ENCODE assay signal across 23 cellular contexts in genomic region chr16:12453832-12454231, GRCh38.
DNase-seq lines count a peak whose midpoint lies in the region; ATAC-seq, FAIRE-seq and TF ChIP-seq lines count a peak whose summit lies in the region.
"Had no signal": no experiment of that assay in that cellular context is flagged by ENCODE, and none has a peak within 500 bp of the region (broad histone marks: within the 10 kb centered on the region; RNA-seq: fewer than 3 reads in every experiment).

No MANE protein-coding gene starts in this region.

- H3K4me2 ChIP-seq in K562 (ENCODE audit: insufficient read depth, low read length) (no peak overlapping the region), endothelial cell of umbilical vein (ENCODE audit: insufficient read depth, low read length) (no peak overlapping the region), trophoblast cell (ENCODE audit: low read length) (no peak overlapping the region)

- POLR2A ChIA-PET in K562 (lab: Yijun Ruan, JAX) (no interaction called here), endothelial cell of umbilical vein (lab: Charles Lee) (no interaction called here)

- no peaks in the 10 kb centered on the region for H3K4me1 ChIP-seq in K562 (replicated peaks in 1 of 2; ENCODE audit: control insufficient read depth in 2 of 2, insufficient read depth in 2 of 2, low read length in 2 of 2)
- no peaks in the 10 kb centered on the region for H3K4me1 ChIP-seq in endothelial cell of umbilical vein (ENCODE audit: control insufficient read depth, extremely low read depth, insufficient read depth, low read length)
- H3K4me1 ChIP-seq in trophoblast cell (ENCODE audit: control insufficient read depth in 1 of 2, insufficient read depth in 2 of 2, low read length in 2 of 2) = peaks cover 0 to 1% of the 10 kb centered on the region in 2 experiments
- H3K4me1 ChIP-seq in mucosa of descending colon (ENCODE audit: low read depth) = no peaks in the 10 kb centered on the region
- H3K4me1 ChIP-seq: Caco-2 had no signal

- no peak for TF ChIP-seq POLR2A in K562 (conservative IDR thresholded peaks at IDR 0.05)
- TF ChIP-seq POLR2A in endothelial cell of umbilical vein (IDR thresholded peaks at IDR 0.05; ENCODE audit: low read depth, low read length) = no peak

- BruUV-seq in K562 (replicated peaks; lab: Mats Ljungman, UMichigan) (no TSS peak), endothelial cell of umbilical vein (replicated peaks; lab: Mats Ljungman, UMichigan) (no TSS peak)

- no peak overlapping the region for H4K8ac ChIP-seq in trophoblast cell (ENCODE audit: low read depth, low read length)

- H3K27ac ChIP-seq in K562 (ENCODE audit: extremely low read depth, low read depth, low read length) (no peak overlapping the region), endothelial cell of umbilical vein (ENCODE audit: insufficient read depth, low read depth, low read length) (no peak overlapping the region), trophoblast cell (ENCODE audit: low read depth, low read length) (no peak overlapping the region)
- H3K27ac ChIP-seq: BLaER1 treated with 17β-estradiol and CSF1 and Interleukin-3, amounts not matched to agents 10 nM and 100 nM; C4-2B had no signal

- no peak overlapping the region for H3K23ac ChIP-seq in trophoblast cell (ENCODE audit: low read length)

- H3K9me3 ChIP-seq in K562 (replicated peaks; ENCODE audit: control insufficient read depth, insufficient read depth, low read depth, low read length) (no peaks in the 10 kb centered on the region), endothelial cell of umbilical vein (replicated peaks; ENCODE audit: control insufficient read depth, insufficient read depth, low read length) (no peaks in the 10 kb centered on the region), trophoblast cell (ENCODE audit: insufficient read depth, low read depth, low read length) (peaks cover 3% of the 10 kb centered on the region), mucosa of descending colon (no peaks in the 10 kb centered on the region)
- H3K9me3 ChIP-seq: Caco-2 had no signal

- FAIRE-seq in K562 (lab: Jason Lieb, UNC) (no peak), endothelial cell of umbilical vein (lab: Jason Lieb, UNC) (no peak)
- FAIRE-seq: A204.1, D721Med, G401.6, GM12891, GM19239 had no signal

- H3K18ac ChIP-seq in trophoblast cell (ENCODE audit: low read length) = no peak overlapping the region

- H3K4me3 ChIP-seq in K562 = no peak overlapping the region
- H3K4me3 ChIP-seq in endothelial cell of umbilical vein (replicated peaks in 1 of 3; ENCODE audit: insufficient read depth in 1 of 3, low read depth in 1 of 3, low read length in 3 of 3) = no peak overlapping the region
- no peak overlapping the region for H3K4me3 ChIP-seq in trophoblast cell (ENCODE audit: low read depth, low read length)
- H3K4me3 ChIP-seq in mucosa of descending colon = no peak overlapping the region
- H3K4me3 ChIP-seq: BLaER1 treated with 17β-estradiol and CSF1 and Interleukin-3, amounts not matched to agents 10 nM and 100 nM had no signal

- H2AFZ ChIP-seq in K562 (ENCODE audit: low read depth, low read length) (no peak overlapping the region), endothelial cell of umbilical vein (ENCODE audit: low read depth, low read length) (no peak overlapping the region), trophoblast cell (ENCODE audit: insufficient read depth, low read length, poor library complexity) (no peak overlapping the region)

- TF ChIP-seq CTCF in K562 (IDR thresholded peaks at IDR 0.05 in 2 of 3, conservative IDR thresholded peaks at IDR 0.05 in 1 of 3; ENCODE audit: insufficient read depth in 2 of 3, low read depth in 1 of 3, low read length in 3 of 3) = no peak
- TF ChIP-seq CTCF in endothelial cell of umbilical vein (IDR thresholded peaks at IDR 0.05; ENCODE audit: extremely low read depth in 1 of 2, insufficient read depth in 1 of 2, low read depth in 1 of 2, low read length in 2 of 2) = no peak
- TF ChIP-seq CTCF in mucosa of descending colon (IDR thresholded peaks at IDR 0.05) = no peak

- no peak overlapping the region for H4K12ac ChIP-seq in trophoblast cell (ENCODE audit: low read depth, low read length)

- ATAC-seq in K562 = no peak
- ATAC-seq in HG03045 (IDR thresholded peaks at IDR 0.05; ENCODE audit: unreplicated experiment) = no peak
- no peak for ATAC-seq in mucosa of descending colon
- ATAC-seq: CD8-positive, alpha-beta T cell had no signal

- in situ Hi-C loops in K562 (cut with MboI) = loop anchor here (10.0 kb wide), 1 partner anchor 371 kb away; no protein-coding TSS in a partner anchor

- H2BK5ac ChIP-seq in trophoblast cell (ENCODE audit: low read depth, low read length, poor library complexity) = no peak overlapping the region

- H3K4ac ChIP-seq in trophoblast cell (ENCODE audit: low read depth, low read length) = no peak overlapping the region

- no peaks in the 10 kb centered on the region for H3K36me3 ChIP-seq in K562 (ENCODE audit: control insufficient read depth, insufficient read depth, low read length)
- H3K36me3 ChIP-seq in endothelial cell of umbilical vein (ENCODE audit: control insufficient read depth in 2 of 2, extremely low read depth in 1 of 2, insufficient read depth in 2 of 2, low read length in 2 of 2) = no peaks in the 10 kb centered on the region
- no peaks in the 10 kb centered on the region for H3K36me3 ChIP-seq in trophoblast cell (ENCODE audit: control insufficient read depth in 1 of 2, insufficient read depth in 2 of 2, low read length in 2 of 2)
- no peaks in the 10 kb centered on the region for H3K36me3 ChIP-seq in mucosa of descending colon (ENCODE audit: low read depth)

- CTCF ChIA-PET in K562 (lab: Yijun Ruan, JAX; ENCODE audit: low intra/inter-chr PET ratio) = no interaction called here
- CTCF ChIA-PET in endothelial cell of umbilical vein (lab: Charles Lee) = interaction anchor here (0.8 to 2.2 kb wide), 13 partner anchors 8 to 1466 kb away, joined by 3 to 20 read pairs (median 5); partner anchors contain the start of gene ERCC4

- TF ChIP-seq RAD21 in K562 (CRISPR knock-in tag; conservative IDR thresholded peaks at IDR 0.05 in 1 of 2, IDR thresholded peaks at IDR 0.05 in 1 of 2) = no peak

- H3K79me2 ChIP-seq in K562 (ENCODE audit: control insufficient read depth, insufficient read depth, low read length) (no peaks in the 10 kb centered on the region), endothelial cell of umbilical vein (ENCODE audit: control insufficient read depth, insufficient read depth, low read length) (no peaks in the 10 kb centered on the region), trophoblast cell (ENCODE audit: control insufficient read depth, insufficient read depth, low read length, poor library complexity) (no peaks in the 10 kb centered on the region)

- H2BK12ac ChIP-seq in trophoblast cell (ENCODE audit: low read length) = no peak overlapping the region

- no peak overlapping the region for H2BK120ac ChIP-seq in trophoblast cell (ENCODE audit: insufficient read depth, low read length, poor library complexity)

- H3K27me3 ChIP-seq in K562 (ENCODE audit: control insufficient read depth in 2 of 2, insufficient read depth in 2 of 2, low read length in 2 of 2) (peaks cover 0 to 49% of the 10 kb centered on the region in 2 experiments; a peak in 2 of 5 replicates), endothelial cell of umbilical vein (ENCODE audit: control insufficient read depth in 2 of 2, insufficient read depth in 2 of 2, low read length in 2 of 2) (no peaks in the 10 kb centered on the region), trophoblast cell (ENCODE audit: insufficient read depth, low read length) (no peaks in the 10 kb centered on the region)
- H3K27me3 ChIP-seq: BLaER1 treated with 17β-estradiol and CSF1 and Interleukin-3, amounts not matched to agents 10 nM and 100 nM had no signal

- intact Hi-C loops in K562 (cut with micrococcal nuclease) = no loop called here
- intact Hi-C loops in endothelial cell of umbilical vein (cut with micrococcal nuclease) = loop anchor here (2.0 to 10.0 kb wide), 2 partner anchors 47 to 1001 kb away; no protein-coding TSS in a partner anchor
- intact Hi-C loops in head of caudate nucleus (cut with DNase I) = no loop called here
- intact Hi-C loops in mucosa of descending colon (cut with DNase I, micrococcal nuclease) = loop anchor here (10.0 kb wide), 1 partner anchor 361 kb away; no protein-coding TSS in a partner anchor

- TF ChIP-seq EP300 in K562 (IDR thresholded peaks at IDR 0.05; ENCODE audit: low read length) = no peak

- 0% methylated on average over 2 of the region's 2 CpGs for WGBS in K562 (ENCODE audit: insufficient coverage, low coverage, missing lambda C conversion rate)
- no CpG with 5 or more reads among the region's 2 CpGs for WGBS in trophoblast cell (ENCODE audit: extremely low coverage, insufficient coverage, insufficient read length)

- dilution Hi-C loops in endothelial cell of umbilical vein (cut with MboI; ENCODE audit: extremely low pct_ligation_motif_present, low sequenced_read_pairs) = no loop called here

- H3K9me1 ChIP-seq in K562 (ENCODE audit: control insufficient read depth, insufficient read depth, low read length) (no peaks in the 10 kb centered on the region), endothelial cell of umbilical vein (replicated peaks; ENCODE audit: control insufficient read depth, extremely low read depth, insufficient read depth, low read length) (no peaks in the 10 kb centered on the region)

- H4K20me1 ChIP-seq in K562 (replicated peaks; ENCODE audit: control insufficient read depth, insufficient read depth, low read length) = peaks cover 5% of the 10 kb centered on the region
- H4K20me1 ChIP-seq in endothelial cell of umbilical vein (replicated peaks; ENCODE audit: control insufficient read depth, extremely low read depth, insufficient read depth, low read length) = no peaks in the 10 kb centered on the region

- no peaks in the 10 kb centered on the region for H3K79me1 ChIP-seq in trophoblast cell (ENCODE audit: low read length)

- no peak overlapping the region for H4K91ac ChIP-seq in trophoblast cell (ENCODE audit: low read depth, low read length)

- no peak overlapping the region for H2AK5ac ChIP-seq in trophoblast cell (ENCODE audit: low read length)

- no peak overlapping the region for H3K9ac ChIP-seq in K562 (ENCODE audit: insufficient read depth in 1 of 2, low read depth in 2 of 2, low read length in 2 of 2)
- no peak overlapping the region for H3K9ac ChIP-seq in endothelial cell of umbilical vein (replicated peaks; ENCODE audit: extremely low read depth, insufficient read depth, low read length)
- H3K9ac ChIP-seq in trophoblast cell (ENCODE audit: low read length) = no peak overlapping the region
- H3K9ac ChIP-seq: BLaER1 treated with 17β-estradiol and CSF1 and Interleukin-3, amounts not matched to agents 10 nM and 100 nM had no signal

- DNase-seq in K562 (ENCODE audit: extremely low read depth in 1 of 4, low spot score in 3 of 4) = peak in 1 of 4 experiments; percentile 8
- DNase-seq in endothelial cell of umbilical vein (ENCODE audit: low read depth, low spot score) = peak; percentile 21
- peak; percentile 6 to 58 for DNase-seq in trophoblast cell
- no peak for DNase-seq in OCI-M2 (lab: John Stamatoyannopoulos, UW; ENCODE audit: unreplicated experiment)
- no peak for DNase-seq in head of caudate nucleus
- no peak for DNase-seq in mucosa of descending colon
- DNase-seq: 8988T; ACHN; AML-193; Caco-2; Calu3; CD4-positive, alpha-beta T cell; CD8-positive, alpha-beta T cell; DMS79 treated with DMSO at 0.1 percent for 48 hours; GF-D8 had no signal

- H3K14ac ChIP-seq in trophoblast cell (ENCODE audit: low read length) = no peak overlapping the region

TF ChIP-seq in endothelial cell of umbilical vein, 7 proteins besides CTCF, POLR2A, EP300 and RAD21 (continues in another document):
- no peak for TF ChIP-seq MYC (IDR thresholded peaks at IDR 0.05; ENCODE audit: low read depth, low read length)

Comparison
In these comparisons a context has a peak if more than half of its experiments do, and no peak if none do; other contexts are left out.
1. DNase-seq: peak in endothelial cell of umbilical vein (single experiment) and trophoblast cell (2 of 2); none in OCI-M2 (single experiment), head of caudate nucleus (0 of 42) and mucosa of descending colon (0 of 3).
2. intact Hi-C loops: an anchor here in endothelial cell of umbilical vein (2.0 to 10.0 kb wide) and mucosa of descending colon (10.0 kb wide); none called in K562 and head of caudate nucleus.